In genomic region chr22:48208894-48209293, GRCh38 we compare ENCODE assay signal across 27 cellular contexts.
"Had no signal": no experiment of that assay in that cellular context is flagged by ENCODE, and none has a peak within 500 bp of the region (broad histone marks: within the 10 kb centered on the region; RNA-seq: fewer than 3 reads in every experiment).

No MANE protein-coding gene starts in this region.

- H3K9me3 ChIP-seq: colonic mucosa, esophagus squamous epithelium, heart right ventricle, lower lobe of right lung, pancreas, right lobe of liver, suprapubic skin, upper lobe of left lung had no signal

- H3K36me3 Mint-ChIP-seq: naive thymus-derived CD4-positive, alpha-beta T cell; stimulated activated naive B cell treated with anti-CD40 and anti-IgM and Interleukin-4, amounts not matched to agents 10 μg/mL and 1 μg/mL and 100 μg/mL, for 72 hours had no signal

- H3K4me3 Mint-ChIP-seq: central memory CD8-positive, alpha-beta T cell; dendritic cell treated with granulocyte-macrophage colony-stimulating factor and Interleukin-4, amounts not matched to agents 40 ng/mL and 50 ng/mL, for 4 days; naive thymus-derived CD4-positive, alpha-beta T cell; nephron; stimulated activated naive B cell treated with anti-CD40 and anti-IgM and Interleukin-4, amounts not matched to agents 10 μg/mL and 1 μg/mL and 100 μg/mL, for 72 hours; stimulated activated naive CD8-positive, alpha-beta T cell treated with anti-CD3 and anti-CD28 coated beads, Interleukin-15, amount 100 ng/mL, for 72 hours had no signal

- H3K4me1 ChIP-seq: colonic mucosa, esophagus squamous epithelium, heart right ventricle, lower lobe of right lung, pancreas, right lobe of liver, suprapubic skin, upper lobe of left lung had no signal

- H3K27ac ChIP-seq: colonic mucosa, esophagus squamous epithelium, heart right ventricle, lower lobe of right lung, pancreas, right lobe of liver, suprapubic skin, upper lobe of left lung had no signal

- H3K27ac Mint-ChIP-seq: dendritic cell treated with granulocyte-macrophage colony-stimulating factor and Interleukin-4, amounts not matched to agents 40 ng/mL and 50 ng/mL, for 4 days; naive thymus-derived CD4-positive, alpha-beta T cell; nephron; progenitor cell of endocrine pancreas; stimulated activated naive B cell treated with anti-CD40 and anti-IgM and Interleukin-4, amounts not matched to agents 10 μg/mL and 1 μg/mL and 100 μg/mL, for 72 hours; stimulated activated naive CD8-positive, alpha-beta T cell treated with anti-CD3 and anti-CD28 coated beads, Interleukin-15, amount 100 ng/mL, for 72 hours had no signal

- ATAC-seq: heart right ventricle; left colon; left ventricle myocardium superior; lower lobe of right lung; naive thymus-derived CD4-positive, alpha-beta T cell; pancreas; right lobe of liver; stimulated activated naive B cell treated with anti-CD40 and anti-IgM and Interleukin-4, amounts not matched to agents 10 μg/mL and 1 μg/mL and 100 μg/mL, for 72 hours; stimulated activated naive CD8-positive, alpha-beta T cell treated with anti-CD3 and anti-CD28 coated beads, Interleukin-15, amount 100 ng/mL, for 72 hours had no signal

- H3K4me1 Mint-ChIP-seq: central memory CD8-positive, alpha-beta T cell; naive thymus-derived CD4-positive, alpha-beta T cell; nephron; stimulated activated naive B cell treated with anti-CD40 and anti-IgM and Interleukin-4, amounts not matched to agents 10 μg/mL and 1 μg/mL and 100 μg/mL, for 72 hours; stimulated activated naive CD8-positive, alpha-beta T cell treated with anti-CD3 and anti-CD28 coated beads, Interleukin-15, amount 100 ng/mL, for 72 hours had no signal

- H3K27me3 ChIP-seq: colonic mucosa, right lobe of liver, upper lobe of left lung had no signal

- H3K4me3 ChIP-seq: colonic mucosa, esophagus squamous epithelium, heart right ventricle, lower lobe of right lung, pancreas, right lobe of liver, suprapubic skin, upper lobe of left lung had no signal

- H3K36me3 ChIP-seq: colonic mucosa, esophagus squamous epithelium, heart right ventricle, lower lobe of right lung, pancreas, right lobe of liver, suprapubic skin, upper lobe of left lung had no signal

- DNase-seq: colonic mucosa; effector memory CD4-positive, alpha-beta T cell; esophagus squamous epithelium; foreskin melanocyte; glutamatergic neuron; heart right ventricle; hippocampal formation; left colon; left ventricle myocardium superior; lower lobe of right lung; mesenchymal stem cell; midbrain; naive thymus-derived CD4-positive, alpha-beta T cell; occipital lobe; pancreas; right lobe of liver; small intestine; stimulated activated CD4-positive, alpha-beta T cell treated with anti-CD3 and anti-CD28 coated beads, Interleukin-15, amount 100 ng/mL, for 24 hours; stimulated activated CD4-positive, alpha-beta T cell treated with anti-CD3 and anti-CD28 coated beads, Interleukin-2, amount 100 ng/mL, for 48 hours; stimulated activated naive B cell treated with anti-CD40 and anti-IgM and Interleukin-4, amounts not matched to agents 10 μg/mL and 1 μg/mL and 100 μg/mL, for 72 hours; stimulated activated naive CD8-positive, alpha-beta T cell treated with anti-CD3 and anti-CD28 coated beads, Interleukin-15, amount 100 ng/mL, for 72 hours; upper lobe of left lung had no signal

- H3K9me3 Mint-ChIP-seq: central memory CD8-positive, alpha-beta T cell; dendritic cell treated with granulocyte-macrophage colony-stimulating factor and Interleukin-4, amounts not matched to agents 40 ng/mL and 50 ng/mL, for 4 days; nephron; stimulated activated naive B cell treated with anti-CD40 and anti-IgM and Interleukin-4, amounts not matched to agents 10 μg/mL and 1 μg/mL and 100 μg/mL, for 72 hours; stimulated activated naive CD8-positive, alpha-beta T cell treated with anti-CD3 and anti-CD28 coated beads, Interleukin-15, amount 100 ng/mL, for 72 hours had no signal
